Comparison of ENCODE assay signal across 2 cellular contexts in genomic region chr7:12926236-12926635, GRCh38.
TF ChIP-seq lines count a peak whose summit lies in the region.

No MANE protein-coding gene starts in this region.

TF ChIP-seq in IMR-90, 13 proteins besides CTCF, POLR2A, EP300 and RAD21 (continued from another document):
- TF ChIP-seq, protein P1, sequence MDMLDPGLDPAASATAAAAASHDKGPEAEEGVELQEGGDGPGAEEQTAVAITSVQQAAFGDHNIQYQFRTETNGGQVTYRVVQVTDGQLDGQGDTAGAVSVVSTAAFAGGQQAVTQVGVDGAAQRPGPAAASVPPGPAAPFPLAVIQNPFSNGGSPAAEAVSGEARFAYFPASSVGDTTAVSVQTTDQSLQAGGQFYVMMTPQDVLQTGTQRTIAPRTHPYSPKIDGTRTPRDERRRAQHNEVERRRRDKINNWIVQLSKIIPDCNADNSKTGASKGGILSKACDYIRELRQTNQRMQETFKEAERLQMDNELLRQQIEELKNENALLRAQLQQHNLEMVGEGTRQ (IDR thresholded peaks at IDR 0.05; ENCODE audit: low read depth, low read length) = no peak
- no peak for TF ChIP-seq RFX5 (IDR thresholded peaks at IDR 0.05; ENCODE audit: low read depth, low read length)
- TF ChIP-seq SMC3 (IDR thresholded peaks at IDR 0.05; ENCODE audit: low read depth, low read length) = no peak
- TF ChIP-seq MAFK (IDR thresholded peaks at IDR 0.05; ENCODE audit: low read depth, low read length) = no peak
- no peak for TF ChIP-seq MAZ (IDR thresholded peaks at IDR 0.05; ENCODE audit: borderline replicate concordance, low read depth, low read length)
- no peak for TF ChIP-seq ELK1 (IDR thresholded peaks at IDR 0.05; ENCODE audit: borderline replicate concordance, low read depth, low read length)
- no peak for TF ChIP-seq RCOR1 (IDR thresholded peaks at IDR 0.05; ENCODE audit: insufficient replicate concordance, low read length)
- no peak for TF ChIP-seq BHLHE40 (IDR thresholded peaks at IDR 0.05; ENCODE audit: low read depth, low read length)
- no peak for TF ChIP-seq MXI1 (IDR thresholded peaks at IDR 0.05; ENCODE audit: borderline replicate concordance, low read depth, low read length)
- no peak for TF ChIP-seq FOS (IDR thresholded peaks at IDR 0.05; ENCODE audit: low read depth, low read length)

TF ChIP-seq in H1, 55 proteins besides CTCF, POLR2A, EP300 and RAD21 (continued from another document):
- TF ChIP-seq CREB1 (IDR thresholded peaks at IDR 0.05) = no peak
- no peak for TF ChIP-seq ATF2 (IDR thresholded peaks at IDR 0.05; ENCODE audit: low read length)
- no peak for TF ChIP-seq RNF2 (IDR thresholded peaks at IDR 0.05; ENCODE audit: borderline replicate concordance, low read depth, low read length, missing control alignments, poor library complexity, severe bottlenecking)
- no peak for TF ChIP-seq RBBP5 (IDR thresholded peaks at IDR 0.05; ENCODE audit: borderline replicate concordance, low read depth, low read length)
